1 cellular context compared by ENCODE assay signal in genomic region chr7:30727061-30727945, GRCh38.
TF ChIP-seq lines count a peak whose summit lies in the region.

No MANE protein-coding gene starts in this region.

TF ChIP-seq in GM12878, 131 proteins besides CTCF, POLR2A, EP300 and RAD21:
- TF ChIP-seq CHD2 (IDR thresholded peaks at IDR 0.05; ENCODE audit: borderline replicate concordance, low read depth, low read length), result no peak
- TF ChIP-seq ZNF384 (IDR thresholded peaks at IDR 0.05; ENCODE audit: borderline replicate concordance, low read depth, low read length), result no peak
- TF ChIP-seq DPF2 (IDR thresholded peaks at IDR 0.05), result no peak
- TF ChIP-seq BCL11A (IDR thresholded peaks at IDR 0.05; ENCODE audit: low read depth, low read length), result no peak
- no peak for TF ChIP-seq CUX1 (IDR thresholded peaks at IDR 0.05; ENCODE audit: insufficient replicate concordance, low read depth, low read length)
- TF ChIP-seq BCLAF1 (IDR thresholded peaks at IDR 0.05), result no peak
- no peak for TF ChIP-seq MYC (IDR thresholded peaks at IDR 0.05; ENCODE audit: insufficient read depth, insufficient read length, insufficient replicate concordance, low read length, severe bottlenecking)
- no peak for TF ChIP-seq ESRRA (IDR thresholded peaks at IDR 0.05; ENCODE audit: low read length)
- TF ChIP-seq STAT3 (IDR thresholded peaks at IDR 0.05; ENCODE audit: low read depth, low read length), result no peak
- no peak for TF ChIP-seq CHD4 (IDR thresholded peaks at IDR 0.05)
- no peak for TF ChIP-seq CEBPB (IDR thresholded peaks at IDR 0.05; ENCODE audit: borderline replicate concordance in 1 of 2, low read depth in 2 of 2, low read length in 2 of 2)
- TF ChIP-seq MEF2A (IDR thresholded peaks at IDR 0.05; ENCODE audit: insufficient read depth, low read depth, low read length), result no peak
- no peak for TF ChIP-seq CBX3 (IDR thresholded peaks at IDR 0.05; ENCODE audit: borderline replicate concordance, low read depth)
- TF ChIP-seq KLF5 (IDR thresholded peaks at IDR 0.05; ENCODE audit: partially characterized antibody), result no peak
- TF ChIP-seq PBX3 (IDR thresholded peaks at IDR 0.05; ENCODE audit: insufficient replicate concordance, low read depth, low read length), result no peak
- TF ChIP-seq RCOR1 (conservative IDR thresholded peaks at IDR 0.05; ENCODE audit: low read depth, low read length), result no peak
- TF ChIP-seq SIX5 (IDR thresholded peaks at IDR 0.05; ENCODE audit: low read depth, low read length, severe bottlenecking), result no peak
- no peak for TF ChIP-seq ZSCAN29 (IDR thresholded peaks at IDR 0.05)
- no peak for TF ChIP-seq HSF1 (IDR thresholded peaks at IDR 0.05; ENCODE audit: low read depth, low read length)
